Comparison of ENCODE assay signal across 8 cellular contexts in the genomic region with DNA sequence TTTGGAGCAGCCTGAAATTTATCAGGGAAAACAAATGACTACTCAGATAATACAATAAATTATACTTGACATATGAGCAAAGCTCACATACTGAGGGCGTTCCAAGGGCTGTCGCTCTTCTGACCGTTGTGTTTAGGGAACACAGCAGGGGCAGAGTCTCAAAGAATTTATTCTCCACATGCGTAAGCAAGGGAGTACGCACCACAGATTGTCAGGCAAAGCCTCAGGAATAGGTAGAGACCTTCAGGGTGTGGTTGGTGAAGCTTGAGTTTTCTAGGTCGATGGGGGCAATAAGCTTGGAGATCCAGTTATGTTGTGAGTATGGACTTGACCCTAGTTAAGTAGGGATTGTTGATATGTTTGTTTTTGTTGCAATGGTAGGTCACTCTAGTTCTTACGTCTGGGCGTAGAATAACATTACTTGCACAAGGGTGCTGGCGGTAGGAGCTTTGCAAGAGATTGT. TPM values are rescaled to one million over a fixed set of nuclear protein-coding genes. Genes with fewer than 3 reads are reported as not detected.
DNase-seq lines count a peak whose midpoint lies in the region; ATAC-seq and TF ChIP-seq lines count a peak whose summit lies in the region.

No MANE protein-coding gene starts in this region.

- H3K4me3 ChIP-seq in OCI-LY1 (ENCODE audit: low read depth, low read length, poor library complexity, severe bottlenecking) (peak overlapping the region; percentile 80), coronary artery (peak overlapping the region; percentile 91)

- H3K9ac ChIP-seq in OCI-LY1 (ENCODE audit: low read length): peak overlapping the region; percentile 84

- no peaks in the 10 kb centered on the region for H3K27me3 ChIP-seq in OCI-LY1 (ENCODE audit: insufficient read depth, low read length)

- peak overlapping the region; percentile 85 for H3K4me3 Mint-ChIP-seq in mesothelial cell of epicardium

- H3K4me2 ChIP-seq in OCI-LY1 (ENCODE audit: low read length): peak overlapping the region; percentile 78

- DNase-seq in NCI-H1092 (lab: John Stamatoyannopoulos, UW): peak; percentile 40
- DNase-seq in NCI-H1092 treated with DMSO at 0.1 percent for 48 hours (lab: John Stamatoyannopoulos, UW): no peak
- no peak for DNase-seq in coronary artery (ENCODE audit: low spot score)
- DNase-seq in mesothelial cell of epicardium (ENCODE audit: low spot score in 2 of 2, unreplicated experiment in 2 of 2): no peak
- DNase-seq in DMS114 treated with DMSO at 0.1 percent for 48 hours (lab: John Stamatoyannopoulos, UW; ENCODE audit: unreplicated experiment): no peak
- DNase-seq in SKM-1 (lab: John Stamatoyannopoulos, UW; ENCODE audit: unreplicated experiment): no peak

- no peaks in the 10 kb centered on the region for H3K9me3 ChIP-seq in OCI-LY1 (ENCODE audit: low read length)

- H3K79me2 ChIP-seq in OCI-LY1 (ENCODE audit: insufficient read depth, low read length): peaks cover 27% of the 10 kb centered on the region

- H3K27me3 Mint-ChIP-seq in mesothelial cell of epicardium (ENCODE audit: low read depth): no peaks in the 10 kb centered on the region

- peaks cover 36% of the 10 kb centered on the region for H3K4me1 ChIP-seq in OCI-LY1 (ENCODE audit: insufficient read depth, low read length, severe bottlenecking)

- no peak for ATAC-seq in HG03039 (IDR thresholded peaks at IDR 0.05; ENCODE audit: unreplicated experiment)

- H3K9me2 ChIP-seq in OCI-LY1 (ENCODE audit: low read depth, low read length): no peaks in the 10 kb centered on the region

- H3K9me3 Mint-ChIP-seq in mesothelial cell of epicardium: peaks cover 3% of the 10 kb centered on the region

- no peaks in the 10 kb centered on the region for H3F3A ChIP-seq in OCI-LY1 (ENCODE audit: insufficient read depth, low read length)

- peaks cover 16% of the 10 kb centered on the region for H3K4me1 Mint-ChIP-seq in mesothelial cell of epicardium

- no peaks in the 10 kb centered on the region for H3K36me3 ChIP-seq in OCI-LY1 (ENCODE audit: insufficient read depth, low read length)

- H3K27ac ChIP-seq in OCI-LY1 (ENCODE audit: low read depth, low read length, poor library complexity, severe bottlenecking) (peak overlapping the region; percentile 44), coronary artery (peak overlapping the region; percentile 93 to 96)

- peaks cover 7% of the 10 kb centered on the region for H3K36me3 Mint-ChIP-seq in mesothelial cell of epicardium

- TF ChIP-seq CTCF in OCI-LY1 (IDR thresholded peaks at IDR 0.05; ENCODE audit: low read length): no peak
- no peak for TF ChIP-seq CTCF in coronary artery (IDR thresholded peaks at IDR 0.05)
- no peak for TF ChIP-seq CTCF in mesothelial cell of epicardium (IDR thresholded peaks at IDR 0.05; ENCODE audit: unreplicated experiment)

- H2AFZ ChIP-seq in OCI-LY1 (ENCODE audit: low read length): 0 out of 2 replicates have a peak overlapping the region, but pooled peaks have one; percentile 32

- peak overlapping the region; percentile 95 for H3K27ac Mint-ChIP-seq in mesothelial cell of epicardium

- H4K20me1 ChIP-seq in OCI-LY1 (ENCODE audit: insufficient read depth, low read length): no peaks in the 10 kb centered on the region

RNA-seq across cellular contexts. Expression of a gene that starts 0.8 kb away (rescaled TPM):
- total RNA-seq in mesothelial cell of epicardium: 27.2 to 33.2 TPM (median 32.2 TPM) in 3 replicates
